In the genomic region with DNA sequence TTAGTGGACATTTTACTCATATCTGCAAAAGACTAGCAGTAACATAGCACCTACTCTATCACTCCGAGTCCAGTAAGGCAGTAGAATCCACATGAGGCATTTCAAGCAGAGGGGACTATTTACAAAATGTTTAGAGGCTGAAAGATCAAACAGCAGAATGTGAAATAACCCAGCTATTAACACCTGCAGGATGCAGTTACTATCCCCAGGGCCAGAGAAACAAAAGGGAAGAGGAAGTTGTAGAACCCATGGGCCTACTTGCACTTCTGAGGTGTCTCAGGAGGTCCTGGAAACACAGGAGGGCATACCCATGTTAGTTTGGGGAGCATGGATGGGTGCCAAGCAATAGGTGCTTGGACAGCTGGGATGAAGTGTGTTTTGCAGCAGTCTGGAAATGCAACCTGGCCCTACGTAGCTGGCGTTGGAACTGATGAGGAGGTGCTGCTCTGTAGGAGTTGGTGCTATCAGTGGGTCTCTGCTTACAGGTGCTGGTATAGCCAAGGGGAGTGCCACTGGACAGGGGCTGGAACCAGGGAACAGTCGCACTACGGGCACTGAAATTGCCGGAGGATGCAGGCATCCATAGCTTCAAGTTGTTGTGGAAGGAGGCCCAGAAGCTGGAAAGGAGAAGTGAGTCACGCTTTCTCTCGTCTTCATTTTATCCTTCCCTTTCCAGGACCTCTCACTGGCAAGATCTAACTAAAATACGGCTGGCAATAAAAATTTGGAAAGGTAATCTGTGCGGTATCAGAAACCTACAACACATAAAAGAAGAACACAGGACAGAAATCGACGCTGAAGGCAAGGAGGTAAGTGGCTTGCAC, we compare ENCODE assay signal across 15 cellular contexts. TPM values are rescaled to one million over a fixed set of nuclear protein-coding genes. Genes with fewer than 3 reads are reported as not detected.
DNase-seq lines count a peak whose midpoint lies in the region; ATAC-seq lines count a peak whose summit lies in the region.
"Had no signal": no experiment of that assay in that cellular context is flagged by ENCODE, and none has a peak within 500 bp of the region (broad histone marks: within the 10 kb centered on the region; RNA-seq: fewer than 3 reads in every experiment).

No MANE protein-coding gene starts in this region.

- H3K27ac Mint-ChIP-seq in naive B cell, result peak overlapping the region in 4 of 6 donors; percentile 29 to 92 (median 49)
- H3K27ac Mint-ChIP-seq: activated CD4-positive, alpha-beta memory T cell treated with anti-CD3 and anti-CD28 coated beads for 36 hours; stimulated activated naive CD8-positive, alpha-beta T cell treated with anti-CD3 and anti-CD28 coated beads, Interleukin-15, Interleukin-2, amounts not matched to agents 100 ng/mL and 50 ng/mL, for 24 hours had no signal

- H3K4me3 Mint-ChIP-seq in naive B cell, result peak overlapping the region in 1 of 8 donors; percentile 11
- H3K4me3 Mint-ChIP-seq: activated CD4-positive, alpha-beta memory T cell treated with anti-CD3 and anti-CD28 coated beads for 36 hours; neural crest cell; stimulated activated naive CD8-positive, alpha-beta T cell treated with anti-CD3 and anti-CD28 coated beads, Interleukin-15, Interleukin-2, amounts not matched to agents 100 ng/mL and 50 ng/mL, for 24 hours had no signal

- ATAC-seq in GM18858 (IDR thresholded peaks at IDR 0.05; ENCODE audit: unreplicated experiment) (peak; percentile 32), HG02759 (IDR thresholded peaks at IDR 0.05; ENCODE audit: unreplicated experiment) (peak; percentile 49), naive B cell (ENCODE audit: low read depth in 2 of 2) (peak; percentile 60 to 63), GM19467 (IDR thresholded peaks at IDR 0.05; ENCODE audit: unreplicated experiment) (no peak), left lobe of liver (no peak)

- DNase-seq in NCI-H69 (lab: John Stamatoyannopoulos, UW) (peak; percentile 94), naive B cell (peak; percentile 15), Kasumi-1 (lab: John Stamatoyannopoulos, UW) (no peak), left lobe of liver (ENCODE audit: low spot score) (no peak)
- DNase-seq: activated CD4-positive, alpha-beta memory T cell treated with anti-CD3 and anti-CD28 coated beads for 36 hours; aorta; C1 segment of cervical spinal cord; dorsolateral prefrontal cortex; GDM1; sigmoid colon had no signal

- peaks cover 0 to 23% (median 14%) of the 10 kb centered on the region in 7 donors for H3K9me3 Mint-ChIP-seq in naive B cell

- peaks cover 32 to 37% (median 36%) of the 10 kb centered on the region in 3 donors for H3K4me1 Mint-ChIP-seq in naive B cell

- no peaks in the 10 kb centered on the region for H3K27me3 Mint-ChIP-seq in naive B cell
- H3K27me3 Mint-ChIP-seq: activated CD4-positive, alpha-beta memory T cell treated with anti-CD3 and anti-CD28 coated beads for 36 hours; stimulated activated naive CD8-positive, alpha-beta T cell treated with anti-CD3 and anti-CD28 coated beads, Interleukin-15, Interleukin-2, amounts not matched to agents 100 ng/mL and 50 ng/mL, for 24 hours had no signal

- H3K36me3 Mint-ChIP-seq in naive B cell, result peaks cover 10 to 32% of the 10 kb centered on the region in 2 donors
- H3K36me3 Mint-ChIP-seq: activated CD4-positive, alpha-beta memory T cell treated with anti-CD3 and anti-CD28 coated beads for 36 hours had no signal

RNA-seq across cellular contexts. Expression of a gene that starts 25.9 kb away (rescaled TPM):
- polyA plus RNA-seq in naive B cell (ENCODE audit: low read depth in 6 of 6), result 1 to 10 TPM in 3 of 6 donors, under 1 TPM in 3; 0.06 to 1.9 (median 0.89) TPM
- total RNA-seq in left lobe of liver, result 0.38 TPM

Comparison
In these comparisons a context has a peak if more than half of its experiments do, and no peak if none do; other contexts are left out.
1. ATAC-seq: peak in GM18858 (single experiment), HG02759 (single experiment) and naive B cell (2 of 2); none in GM19467 (single experiment) and left lobe of liver (single experiment).
2. DNase-seq: peak in NCI-H69 (single experiment) and naive B cell (single experiment); none in Kasumi-1 (0 of 2) and left lobe of liver (single experiment).